In the genomic region with DNA sequence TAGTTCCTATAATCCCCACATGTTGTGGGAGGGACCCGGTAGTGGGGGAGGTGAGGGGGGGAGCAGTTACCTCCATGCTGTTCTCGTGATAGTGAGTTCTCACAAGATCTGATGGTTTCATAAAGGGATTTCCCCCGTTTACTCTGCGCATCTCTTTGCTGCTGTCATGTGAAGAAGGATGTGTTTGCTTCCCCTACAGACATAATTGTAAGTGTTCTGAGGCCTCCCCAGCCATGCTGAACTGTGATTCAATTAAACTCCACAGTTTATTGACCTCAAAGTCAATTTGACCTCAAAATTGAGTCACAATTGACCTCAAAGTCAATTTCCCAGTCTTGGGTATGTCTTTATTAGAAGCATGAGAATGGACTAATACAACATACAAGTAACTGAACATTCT, we compare ENCODE assay signal across 14 cellular contexts. TPM values are rescaled to one million over a fixed set of nuclear protein-coding genes. Genes with fewer than 3 reads are reported as not detected.
DNase-seq lines count a peak whose midpoint lies in the region; TF ChIP-seq lines count a peak whose summit lies in the region.
"Had no signal": no experiment of that assay in that cellular context is flagged by ENCODE, and none has a peak within 500 bp of the region (broad histone marks: within the 10 kb centered on the region; RNA-seq: fewer than 3 reads in every experiment).

No MANE protein-coding gene starts in this region.

- H2BK120ac ChIP-seq in neuronal stem cell (ENCODE audit: low read depth, low read length): no peak overlapping the region

- TF ChIP-seq POLR2A in breast epithelium (IDR thresholded peaks at IDR 0.05) (no peak), spleen (IDR thresholded peaks at IDR 0.05) (no peak)

- H3K79me1 ChIP-seq in neuronal stem cell (ENCODE audit: low read depth, low read length): no peaks in the 10 kb centered on the region

- peaks cover 11% of the 10 kb centered on the region for H3K36me3 Mint-ChIP-seq in MCF 10A (ENCODE audit: insufficient read depth, unreplicated experiment)

- no peak overlapping the region for H3K9ac ChIP-seq in neuronal stem cell (ENCODE audit: low read depth, low read length, poor library complexity)
- H3K9ac ChIP-seq in GM23248: no peak overlapping the region

- no peaks in the 10 kb centered on the region for H3K9me2 ChIP-seq in GM23248 (ENCODE audit: insufficient read depth)

- no peak overlapping the region for H3K18ac ChIP-seq in neuronal stem cell (ENCODE audit: low read length)

- CTCF ChIA-PET in MCF 10A (lab: Yijun Ruan, JAX): interaction anchor here (0.7 kb wide), 1 partner anchor 57 kb away, joined by 3 read pairs; no protein-coding TSS in a partner anchor

- H3K4me3 Mint-ChIP-seq in MCF 10A (ENCODE audit: unreplicated experiment): no peak overlapping the region
- H3K4me3 Mint-ChIP-seq: neural crest cell had no signal

- no peaks in the 10 kb centered on the region for H3K36me3 ChIP-seq in breast epithelium
- peaks cover 46% of the 10 kb centered on the region for H3K36me3 ChIP-seq in KOPT-K1 (ENCODE audit: insufficient read depth, low read length)
- H3K36me3 ChIP-seq in spleen: peaks cover 0 to 11% (median 0%) of the 10 kb centered on the region in 6 donors
- H3K36me3 ChIP-seq in neuronal stem cell (replicated peaks in 1 of 2; ENCODE audit: control insufficient read depth in 2 of 2, insufficient read depth in 2 of 2, low read length in 2 of 2): peaks cover 2 to 52% of the 10 kb centered on the region in 2 donors
- no peaks in the 10 kb centered on the region; the same call in none of the 2 replicates for H3K36me3 ChIP-seq in GM23248 (ENCODE audit: low read depth)
- H3K36me3 ChIP-seq: thoracic aorta had no signal

- H3K4me2 ChIP-seq in neuronal stem cell (ENCODE audit: insufficient read depth, low read length, poor library complexity, severe bottlenecking) (no peak overlapping the region), GM23248 (ENCODE audit: unreplicated experiment) (no peak overlapping the region)

- no peak overlapping the region for H2AK5ac ChIP-seq in neuronal stem cell (ENCODE audit: low read depth, low read length)

- H3K23ac ChIP-seq in neuronal stem cell (ENCODE audit: low read depth, low read length, poor library complexity): no peak overlapping the region

- peak overlapping the region; percentile 2 for H3K27ac Mint-ChIP-seq in MCF 10A (ENCODE audit: low read depth, unreplicated experiment)

- TF ChIP-seq CTCF in MCF 10A (IDR thresholded peaks at IDR 0.05; ENCODE audit: unreplicated experiment): no peak
- no peak for TF ChIP-seq CTCF in breast epithelium (IDR thresholded peaks at IDR 0.05)
- TF ChIP-seq CTCF in spleen (IDR thresholded peaks at IDR 0.05 in 8 of 11, conservative IDR thresholded peaks at IDR 0.05 in 3 of 11): no peak

- intact Hi-C loops in MCF 10A (cut with micrococcal nuclease): no loop called here
- intact Hi-C loops in breast epithelium (cut with DNase I; ENCODE audit: low total_unique reads): no loop called here
- intact Hi-C loops in spleen (cut with DNase I; ENCODE audit: low total_unique reads): no loop called here

- H3K27me3 Mint-ChIP-seq in MCF 10A (ENCODE audit: insufficient read depth, unreplicated experiment): no peaks in the 10 kb centered on the region

- H2AFZ ChIP-seq in neuronal stem cell (ENCODE audit: low read length) (no peak overlapping the region), GM23248 (no peak overlapping the region)

- no peak overlapping the region for H3K4ac ChIP-seq in neuronal stem cell (ENCODE audit: low read length)

- H3K27me3 ChIP-seq in breast epithelium: no peaks in the 10 kb centered on the region
- no peaks in the 10 kb centered on the region for H3K27me3 ChIP-seq in spleen (replicated peaks in 1 of 7)
- no peaks in the 10 kb centered on the region for H3K27me3 ChIP-seq in neuronal stem cell (ENCODE audit: control insufficient read depth in 3 of 3, insufficient read depth in 3 of 3, low read depth in 1 of 3, low read length in 3 of 3)
- H3K27me3 ChIP-seq in GM23248 (replicated peaks; ENCODE audit: insufficient read depth): no peaks in the 10 kb centered on the region

- H3K4me3 ChIP-seq in breast epithelium (no peak overlapping the region), spleen (no peak overlapping the region), neuronal stem cell (ENCODE audit: low read length in 2 of 2) (no peak overlapping the region), GM23248 (no peak overlapping the region)
- H3K4me3 ChIP-seq: thoracic aorta had no signal

- H3K14ac ChIP-seq in neuronal stem cell (ENCODE audit: low read length): no peak overlapping the region

- H3K9me3 Mint-ChIP-seq in MCF 10A (ENCODE audit: unreplicated experiment): no peaks in the 10 kb centered on the region
- H3K9me3 Mint-ChIP-seq: neural crest cell had no signal

- H3K4me1 Mint-ChIP-seq in MCF 10A (ENCODE audit: insufficient read depth, unreplicated experiment): peaks cover 31% of the 10 kb centered on the region

- H3K4me1 ChIP-seq in breast epithelium: peaks cover 0 to 7% of the 10 kb centered on the region in 2 donors
- peaks cover 0 to 60% (median 28%) of the 10 kb centered on the region in 6 donors for H3K4me1 ChIP-seq in spleen
- peaks cover 2 to 7% of the 10 kb centered on the region in 2 donors for H3K4me1 ChIP-seq in neuronal stem cell (ENCODE audit: control insufficient read depth in 2 of 2, insufficient read depth in 1 of 2, low read depth in 1 of 2, low read length in 2 of 2)
- H3K4me1 ChIP-seq in GM23248 (ENCODE audit: insufficient read depth): peaks cover 29% of the 10 kb centered on the region

- no peak overlapping the region for H3K27ac ChIP-seq in breast epithelium
- peak overlapping the region; percentile 45 for H3K27ac ChIP-seq in KOPT-K1 (ENCODE audit: low read depth, low read length, poor library complexity, severe bottlenecking)
- H3K27ac ChIP-seq in spleen: peak overlapping the region in 7 of 8 donors; percentile 7 to 87 (median 78)
- H3K27ac ChIP-seq in neuronal stem cell (replicated peaks; ENCODE audit: low read length): no peak overlapping the region
- no peak overlapping the region for H3K27ac ChIP-seq in GM23248
- H3K27ac ChIP-seq: thoracic aorta, VCaP had no signal

- no TSS peak for BruUV-seq in MCF 10A (replicated peaks; lab: Mats Ljungman, UMichigan)

- H4K91ac ChIP-seq in neuronal stem cell (ENCODE audit: low read depth, low read length, poor library complexity): no peak overlapping the region

- H4K20me1 ChIP-seq in GM23248 (ENCODE audit: insufficient read depth): no peaks in the 10 kb centered on the region

- H3K79me2 ChIP-seq in GM23248 (ENCODE audit: insufficient read depth): no peaks in the 10 kb centered on the region

- no peaks in the 10 kb centered on the region; the same call in 1 of the 2 replicates for H3F3A ChIP-seq in GM23248 (ENCODE audit: insufficient read depth)

- no peak overlapping the region for H2BK5ac ChIP-seq in neuronal stem cell (ENCODE audit: low read length)

- no peak overlapping the region for H2BK12ac ChIP-seq in neuronal stem cell (ENCODE audit: low read length)

- in situ Hi-C loops in GM23248 (cut with MboI): no loop called here

- no peak overlapping the region for H4K8ac ChIP-seq in neuronal stem cell (ENCODE audit: low read depth, low read length)

- no peak for DNase-seq in MCF 10A (ENCODE audit: unreplicated experiment)
- no peak for DNase-seq in breast epithelium (ENCODE audit: low spot score in 2 of 2)
- peak; percentile 12 for DNase-seq in central memory CD4-positive, alpha-beta T cell
- no peak for DNase-seq in spleen
- DNase-seq in neuronal stem cell (ENCODE audit: low spot score): no peak
- DNase-seq in GM23248: no peak
- no peak for DNase-seq in NCI-H1417 treated with DMSO at 0.1 percent for 48 hours (lab: John Stamatoyannopoulos, UW)
- DNase-seq: H7, mesenchymal stem cell, NCI-H187 had no signal

- H2BK15ac ChIP-seq in neuronal stem cell (ENCODE audit: low read length): no peak overlapping the region

- H3K9me3 ChIP-seq in breast epithelium: no peaks in the 10 kb centered on the region
- no peaks in the 10 kb centered on the region for H3K9me3 ChIP-seq in KOPT-K1 (ENCODE audit: insufficient read depth, low read length, poor library complexity, severe bottlenecking)
- no peaks in the 10 kb centered on the region for H3K9me3 ChIP-seq in spleen
- no peaks in the 10 kb centered on the region for H3K9me3 ChIP-seq in neuronal stem cell (replicated peaks in 1 of 2; ENCODE audit: control insufficient read depth in 2 of 2, insufficient read depth in 1 of 2, low read depth in 1 of 2, low read length in 2 of 2)
- H3K9me3 ChIP-seq in GM23248 (ENCODE audit: low read depth): no peaks in the 10 kb centered on the region
- H3K9me3 ChIP-seq: thoracic aorta had no signal

- POLR2A ChIA-PET in MCF 10A (lab: Yijun Ruan, JAX): interaction anchor here (2.1 to 3.7 kb wide), 4 partner anchors 16 to 21 kb away, joined by 7 to 25 read pairs (median 11); a partner anchor contains a TSS

- 60 to 86% (median 82%) methylated on average over 4 of the region's 4 CpGs for WGBS in spleen, 5 donors
- WGBS in neuronal stem cell (ENCODE audit: extremely low coverage in 2 of 2, insufficient read length in 2 of 2, insufficient replicate concordance in 1 of 2), 2 donors: no CpG with 5 or more reads among the region's 4 CpGs
- 97 to 98% methylated on average over 4 of the region's 4 CpGs for WGBS in GM23248 (ENCODE audit: low coverage in 1 of 2, low lambda C conversion rate in 2 of 2, missing lambda C conversion rate in 2 of 2), 2 experiments

RNA-seq across cellular contexts. Expression of a gene that starts 19.7 kb away (rescaled TPM):
- total RNA-seq in MCF 10A (2022): 63.5 and 76.8 TPM in 2 replicates
- total RNA-seq in breast epithelium: 10 to 100 TPM; 19.2 to 26.1 (median 25.9) TPM
- total RNA-seq in spleen: 10 to 100 TPM; 19.3 to 31.7 (median 24.5) TPM
- polyA plus RNA-seq in spleen: 10 to 100 TPM; 45.9 to 60.0 (median 49.8) TPM
- polyA plus RNA-seq in neuronal stem cell (2013, experiment 1 of 2): 78.9 TPM
- polyA plus RNA-seq in neuronal stem cell (2013, experiment 2 of 2): 76.5 TPM
- 24.1 and 37.9 TPM in 2 replicates for total RNA-seq in GM23248 (2014; rRNA removed; shearing (Covaris generic))
- 23.6 and 26.6 TPM in 2 replicates for polyA plus RNA-seq in GM23248 (2016; fragmentation: Nextera tagmentation; extraction: Ambion mirVana)

Comparison
In these comparisons a context has a peak if more than half of its experiments do, and no peak if none do; other contexts are left out.
1. H3K27ac ChIP-seq: peak in KOPT-K1 (single experiment) and spleen (7 of 8); none in breast epithelium (0 of 2), neuronal stem cell (single experiment) and GM23248 (single experiment).